In the genomic region with DNA sequence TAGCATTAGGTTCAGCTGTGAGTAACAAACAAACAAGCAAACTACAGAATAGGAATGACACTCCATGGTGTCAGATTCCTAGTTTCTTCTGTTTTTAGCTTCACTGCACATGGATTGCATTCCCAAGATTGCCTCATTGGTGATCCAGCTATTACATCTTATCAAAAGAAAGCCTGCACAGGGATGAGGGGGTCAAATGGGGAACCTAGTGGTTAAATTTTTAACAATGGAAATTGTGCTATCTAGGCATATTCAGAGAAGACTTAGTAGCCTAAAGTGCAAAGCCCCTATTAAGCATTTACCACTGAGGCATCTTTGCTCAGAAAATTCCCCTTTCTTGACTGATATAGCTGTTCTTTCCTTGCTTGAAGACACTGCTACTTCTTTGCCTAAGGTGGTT, we compare ENCODE assay signal across 28 cellular contexts. TPM values are rescaled to one million over a fixed set of nuclear protein-coding genes. Genes with fewer than 3 reads are reported as not detected.
"Had no signal": no experiment of that assay in that cellular context is flagged by ENCODE, and none has a peak within 500 bp of the region (broad histone marks: within the 10 kb centered on the region; RNA-seq: fewer than 3 reads in every experiment).

No MANE protein-coding gene starts in this region.

- DNase-seq: dermis blood vessel endothelial cell; dorsolateral prefrontal cortex; effector CD4-positive, alpha-beta T cell; effector memory CD4-positive, alpha-beta T cell; erythroblast; esophagus squamous epithelium; foreskin fibroblast; foreskin melanocyte; gastrocnemius medialis; glutamatergic neuron; head of caudate nucleus; hypothalamus; immature natural killer cell; islet precursor cell; kidney; kidney glomerular epithelial cell; left cardiac atrium; left lung; left ventricle myocardium superior; lower lobe of right lung; mesenchymal stem cell; mucosa of descending colon had no signal

- ATAC-seq: esophagus mucosa, gastrocnemius medialis, left cardiac atrium, left lung, left ventricle myocardium superior, lower lobe of right lung, mucosa of descending colon had no signal

- H3K4me3 ChIP-seq: coronary artery, dorsolateral prefrontal cortex, esophagus squamous epithelium, gastrocnemius medialis, hepatocyte, left lung, lower lobe of right lung, mucosa of descending colon had no signal

RNA-seq across cellular contexts. Expression of gene TTC29, which starts 3.9 kb away (rescaled TPM):
- total RNA-seq: dermis blood vessel endothelial cell, endothelial cell of umbilical vein, esophagus mucosa, esophagus squamous epithelium, gastrocnemius medialis, left ventricle myocardium superior, lung microvascular endothelial cell, mesenteric fat pad, mucosa of descending colon had no signal
- polyA plus RNA-seq: endothelial cell of umbilical vein, immature natural killer cell had no signal
